Comparison of ENCODE assay signal across 11 cellular contexts in the genomic region with DNA sequence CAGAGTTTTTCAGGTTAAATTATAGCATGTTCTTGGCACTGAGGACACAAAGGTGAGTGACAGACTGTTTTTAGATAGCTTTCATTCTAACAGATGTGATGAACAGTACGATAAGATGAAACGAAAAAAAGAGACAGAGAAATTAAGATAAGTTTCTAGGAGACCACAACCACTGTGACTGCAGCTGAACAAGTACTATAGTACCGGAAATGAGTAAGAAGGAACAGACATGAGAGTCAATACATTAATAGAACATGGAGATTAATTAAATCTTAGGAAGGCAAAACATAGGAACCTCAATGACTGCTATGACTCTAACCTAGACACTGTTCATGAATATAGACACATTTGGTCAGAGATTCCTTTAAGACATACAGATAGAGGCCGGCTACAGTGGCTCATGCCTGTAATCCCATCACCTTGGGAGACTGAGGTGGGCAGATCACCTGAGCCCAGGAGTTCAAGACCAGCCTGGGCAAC. TPM values are rescaled to one million over a fixed set of nuclear protein-coding genes. Genes with fewer than 3 reads are reported as not detected.
DNase-seq lines count a peak whose midpoint lies in the region; ATAC-seq, FAIRE-seq and TF ChIP-seq lines count a peak whose summit lies in the region.
"Had no signal": no experiment of that assay in that cellular context is flagged by ENCODE, and none has a peak within 500 bp of the region (broad histone marks: within the 10 kb centered on the region; RNA-seq: fewer than 3 reads in every experiment).

No MANE protein-coding gene starts in this region.

- no peak overlapping the region for H3K23ac ChIP-seq in H9 (ENCODE audit: insufficient read length, low read depth, low read length)

- no peaks in the 10 kb centered on the region for H3K23me2 ChIP-seq in H9 (ENCODE audit: insufficient read length, low read depth, low read length, poor library complexity, severe bottlenecking)

- H2BK12ac ChIP-seq in H9 (ENCODE audit: insufficient read length, low read depth, low read length): no peak overlapping the region

- H3K27me3 Mint-ChIP-seq in CD8-positive, alpha-beta memory T cell: no peaks in the 10 kb centered on the region
- no peaks in the 10 kb centered on the region for H3K27me3 Mint-ChIP-seq in activated CD4-positive, alpha-beta memory T cell treated with anti-CD3 and anti-CD28 coated beads, Interleukin-2, amount 10 ng/mL, durations not matched to agents 7 days and 5 days
- no peaks in the 10 kb centered on the region for H3K27me3 Mint-ChIP-seq in H9 (ENCODE audit: low read depth)

- H4K91ac ChIP-seq in H9 (ENCODE audit: insufficient read length, low read depth, low read length): no peak overlapping the region

- DNase-seq in CD8-positive, alpha-beta memory T cell: peak in 2 of 5 donors; percentile 35 to 58
- DNase-seq in activated CD4-positive, alpha-beta memory T cell treated with anti-CD3 and anti-CD28 coated beads, Interleukin-2, amount 10 ng/mL, durations not matched to agents 7 days and 5 days: no peak
- DNase-seq in smooth muscle cell (lab: John Stamatoyannopoulos, UW; ENCODE audit: unreplicated experiment) (no peak), left ventricle myocardium inferior (no peak), HTR-8/SVneo (ENCODE audit: insufficient read length, low spot score) (no peak), H9 (no peak)
- DNase-seq: Caco-2; occipital lobe; stimulated activated naive CD4-positive, alpha-beta T cell treated with Interleukin-2 at 50 U/mL for 16 hours had no signal

- H3K9ac ChIP-seq in smooth muscle cell (ENCODE audit: low read depth) (no peak overlapping the region), H9 (ENCODE audit: extremely low read depth, insufficient read length, low read length) (no peak overlapping the region)

- TF ChIP-seq CTCF in smooth muscle cell (IDR thresholded peaks at IDR 0.05; ENCODE audit: borderline replicate concordance, insufficient read depth, poor library complexity, severe bottlenecking) (no peak), left ventricle myocardium inferior (IDR thresholded peaks at IDR 0.05; ENCODE audit: borderline replicate concordance) (no peak), H9 (conservative IDR thresholded peaks at IDR 0.05) (no peak)

- peak; percentile 93 for ATAC-seq in GM19351 (IDR thresholded peaks at IDR 0.05; ENCODE audit: unreplicated experiment)
- ATAC-seq in HG03064 (IDR thresholded peaks at IDR 0.05; ENCODE audit: low read depth, unreplicated experiment): peak; percentile 89

- H3K27ac Mint-ChIP-seq in CD8-positive, alpha-beta memory T cell: peak overlapping the region; percentile 7 to 95 (median 75)
- H3K27ac Mint-ChIP-seq in activated CD4-positive, alpha-beta memory T cell treated with anti-CD3 and anti-CD28 coated beads, Interleukin-2, amount 10 ng/mL, durations not matched to agents 7 days and 5 days: peak overlapping the region; percentile 87
- H3K27ac Mint-ChIP-seq in H9: 0 out of 7 replicates have a peak overlapping the region, but pooled peaks of 1 of the 3 experiments have one; percentile 6

- no peaks in the 10 kb centered on the region for H3K36me3 ChIP-seq in CD8-positive, alpha-beta memory T cell (ENCODE audit: insufficient read depth, low read length)
- no peaks in the 10 kb centered on the region for H3K36me3 ChIP-seq in smooth muscle cell (ENCODE audit: low read depth)
- H3K36me3 ChIP-seq in left ventricle myocardium inferior: no peaks in the 10 kb centered on the region

- no peak overlapping the region for H3K56ac ChIP-seq in H9 (ENCODE audit: insufficient read length, low read depth, low read length)

- peak overlapping the region in 6 of 7 donors; percentile 21 to 63 (median 42) for H3K4me3 Mint-ChIP-seq in CD8-positive, alpha-beta memory T cell
- peak overlapping the region; percentile 59 for H3K4me3 Mint-ChIP-seq in activated CD4-positive, alpha-beta memory T cell treated with anti-CD3 and anti-CD28 coated beads, Interleukin-2, amount 10 ng/mL, durations not matched to agents 7 days and 5 days
- H3K4me3 Mint-ChIP-seq in H9: no peak overlapping the region

- H4K5ac ChIP-seq in H9 (ENCODE audit: insufficient read length, low read depth, low read length): no peak overlapping the region

- intact Hi-C loops in left ventricle myocardium inferior (cut with micrococcal nuclease): no loop called here

- no peaks in the 10 kb centered on the region for H3K9me3 ChIP-seq in CD8-positive, alpha-beta memory T cell (ENCODE audit: low read length)
- no peaks in the 10 kb centered on the region for H3K9me3 ChIP-seq in smooth muscle cell (replicated peaks; ENCODE audit: low read depth)
- no peaks in the 10 kb centered on the region for H3K9me3 ChIP-seq in left ventricle myocardium inferior (replicated peaks)
- no peaks in the 10 kb centered on the region for H3K9me3 ChIP-seq in H9 (ENCODE audit: control insufficient read depth, low read depth, low read length)
- H3K9me3 ChIP-seq: Caco-2 had no signal

- peaks cover 18% of the 10 kb centered on the region for H3K79me2 ChIP-seq in smooth muscle cell (ENCODE audit: low read depth)
- H3K79me2 ChIP-seq in H9 (ENCODE audit: insufficient read depth, low read length): no peaks in the 10 kb centered on the region

- no peak overlapping the region for H3K14ac ChIP-seq in H9 (ENCODE audit: insufficient read depth, low read length)

- CTCF ChIA-PET in CD8-positive, alpha-beta memory T cell (lab: Charles Lee): no interaction called here
- CTCF ChIA-PET in activated CD4-positive, alpha-beta memory T cell treated with anti-CD3 and anti-CD28 coated beads, Interleukin-2, amount 10 ng/mL, durations not matched to agents 7 days and 5 days (lab: Charles Lee): interaction anchor here (1.0 to 1.3 kb wide), 3 partner anchors 12 to 169 kb away, joined by 4 to 5 read pairs (median 4); no protein-coding TSS in a partner anchor

- peaks cover 0 to 12% (median 7%) of the 10 kb centered on the region in 3 donors for H3K36me3 Mint-ChIP-seq in CD8-positive, alpha-beta memory T cell
- H3K36me3 Mint-ChIP-seq in activated CD4-positive, alpha-beta memory T cell treated with anti-CD3 and anti-CD28 coated beads, Interleukin-2, amount 10 ng/mL, durations not matched to agents 7 days and 5 days (ENCODE audit: low read depth): peaks cover 35% of the 10 kb centered on the region
- H3K36me3 Mint-ChIP-seq in H9 (ENCODE audit: insufficient read depth in 1 of 3, low read depth in 3 of 3): no peaks in the 10 kb centered on the region; a peak in 1 of 7 replicates

- H3K4me1 Mint-ChIP-seq in CD8-positive, alpha-beta memory T cell: peaks cover 39 to 54% (median 52%) of the 10 kb centered on the region in 3 donors
- H3K4me1 Mint-ChIP-seq in activated CD4-positive, alpha-beta memory T cell treated with anti-CD3 and anti-CD28 coated beads, Interleukin-2, amount 10 ng/mL, durations not matched to agents 7 days and 5 days: peaks cover 56% of the 10 kb centered on the region
- H3K4me1 Mint-ChIP-seq in H9: peaks cover 0 to 6% of the 10 kb centered on the region in 2 experiments; a peak in 1 of 4 replicates

- no peaks in the 10 kb centered on the region for H3K79me1 ChIP-seq in H9 (ENCODE audit: insufficient read depth, low read depth, low read length, poor library complexity, severe bottlenecking)

- no peak overlapping the region for H3K4me3 ChIP-seq in CD8-positive, alpha-beta memory T cell (ENCODE audit: low read length)
- H3K4me3 ChIP-seq in smooth muscle cell: no peak overlapping the region
- H3K4me3 ChIP-seq in left ventricle myocardium inferior: no peak overlapping the region

- H2AFZ ChIP-seq in smooth muscle cell (ENCODE audit: low read depth) (no peak overlapping the region), H9 (ENCODE audit: low read length) (no peak overlapping the region)

- H3T11ph ChIP-seq in H9 (ENCODE audit: low read length): no peak overlapping the region

- H2BK20ac ChIP-seq in H9 (ENCODE audit: low read depth, low read length, poor library complexity, severe bottlenecking): no peak overlapping the region

- H3K27ac ChIP-seq in CD8-positive, alpha-beta memory T cell (ENCODE audit: low read depth, low read length): no peak overlapping the region
- H3K27ac ChIP-seq in smooth muscle cell (ENCODE audit: low read depth) (no peak overlapping the region), left ventricle myocardium inferior (replicated peaks) (no peak overlapping the region), H9 (ENCODE audit: insufficient read length, low read depth, low read length) (no peak overlapping the region)

- no peaks in the 10 kb centered on the region for H3F3A ChIP-seq in smooth muscle cell (ENCODE audit: low read depth)

- H4K8ac ChIP-seq in H9 (replicated peaks; ENCODE audit: insufficient read length, low read depth, low read length): no peak overlapping the region

- H3K4me2 ChIP-seq in smooth muscle cell (no peak overlapping the region), H9 (ENCODE audit: insufficient read depth, insufficient read length, low read length) (no peak overlapping the region)

- WGBS in smooth muscle cell (ENCODE audit: low lambda C conversion rate): 92% methylated on average over 4 of the region's 4 CpGs
- WGBS in H9 (ENCODE audit: extremely low coverage, insufficient read length, low lambda C conversion rate): no CpG with 5 or more reads among the region's 4 CpGs

- FAIRE-seq in HTR-8/SVneo (lab: Jason Lieb, UNC): no peak

- no peaks in the 10 kb centered on the region for H3K27me3 ChIP-seq in CD8-positive, alpha-beta memory T cell (ENCODE audit: insufficient read depth, low read length, poor library complexity, severe bottlenecking)
- no peaks in the 10 kb centered on the region for H3K27me3 ChIP-seq in smooth muscle cell (ENCODE audit: low read depth)
- no peaks in the 10 kb centered on the region for H3K27me3 ChIP-seq in left ventricle myocardium inferior (ENCODE audit: low read depth)
- no peaks in the 10 kb centered on the region for H3K27me3 ChIP-seq in H9 (ENCODE audit: insufficient read depth, low read length)

- no peak overlapping the region for H3K18ac ChIP-seq in H9 (ENCODE audit: insufficient read length, low read depth, low read length)

- no peak overlapping the region for H2AK5ac ChIP-seq in H9 (ENCODE audit: insufficient read length, low read length)

- no peaks in the 10 kb centered on the region for H3K9me3 Mint-ChIP-seq in CD8-positive, alpha-beta memory T cell
- no peaks in the 10 kb centered on the region for H3K9me3 Mint-ChIP-seq in activated CD4-positive, alpha-beta memory T cell treated with anti-CD3 and anti-CD28 coated beads, Interleukin-2, amount 10 ng/mL, durations not matched to agents 7 days and 5 days
- no peaks in the 10 kb centered on the region for H3K9me3 Mint-ChIP-seq in H9

- H2BK5ac ChIP-seq in H9 (ENCODE audit: insufficient read length, low read length): no peak overlapping the region

- no peak overlapping the region for H2BK120ac ChIP-seq in H9 (ENCODE audit: low read depth, low read length, poor library complexity, severe bottlenecking)

- POLR2A ChIA-PET in CD8-positive, alpha-beta memory T cell (lab: Charles Lee): interaction anchor here (0.6 kb wide), 1 partner anchor 1275 kb away, joined by 3 read pairs; a partner anchor contains a TSS
- POLR2A ChIA-PET in activated CD4-positive, alpha-beta memory T cell treated with anti-CD3 and anti-CD28 coated beads, Interleukin-2, amount 10 ng/mL, durations not matched to agents 7 days and 5 days (lab: Charles Lee): interaction anchor here (0.7 to 1.5 kb wide), 7 partner anchors 10 to 169 kb away, joined by 3 to 7 read pairs (median 3); a partner anchor contains a TSS

- H3K4me1 ChIP-seq in CD8-positive, alpha-beta memory T cell (ENCODE audit: insufficient read depth, low read length): peaks cover 52% of the 10 kb centered on the region
- H3K4me1 ChIP-seq in smooth muscle cell (ENCODE audit: low read depth) (no peaks in the 10 kb centered on the region), left ventricle myocardium inferior (no peaks in the 10 kb centered on the region), H9 (ENCODE audit: insufficient read depth, low read length) (no peaks in the 10 kb centered on the region)
- H3K4me1 ChIP-seq: Caco-2 had no signal

- H4K20me1 ChIP-seq in smooth muscle cell (ENCODE audit: low read depth): peaks cover 61% of the 10 kb centered on the region
- H4K20me1 ChIP-seq in H9 (ENCODE audit: control insufficient read depth, insufficient read depth, insufficient read length): no peaks in the 10 kb centered on the region

- H3K4ac ChIP-seq in H9 (ENCODE audit: low read depth, low read length): no peak overlapping the region

- no peak overlapping the region for H2BK15ac ChIP-seq in H9 (ENCODE audit: low read depth, low read length)

RNA-seq across cellular contexts. Expression of a gene that starts 40.2 kb away (rescaled TPM):
- total RNA-seq in CD8-positive, alpha-beta memory T cell: 100 to 1,000 TPM; 145 to 147 TPM
- polyA plus RNA-seq in CD8-positive, alpha-beta memory T cell: 45.6 TPM
- 10 to 100 TPM; 90.3 to 91.6 TPM for total RNA-seq in activated CD4-positive, alpha-beta memory T cell treated with anti-CD3 and anti-CD28 coated beads, Interleukin-2, amount 10 ng/mL, durations not matched to agents 7 days and 5 days
- total RNA-seq in smooth muscle cell (84.8 and 136 TPM in 2 replicates), left ventricle myocardium inferior (87.1 TPM), H9 (2021) (104 and 110 TPM in 2 replicates)
- polyA plus RNA-seq in smooth muscle cell: 58.6 and 64.3 TPM in 2 replicates

Comparison
In these comparisons a context has a peak if more than half of its experiments do, and no peak if none do; other contexts are left out.
1. H3K4me3 Mint-ChIP-seq: peak in CD8-positive, alpha-beta memory T cell (6 of 7) and activated CD4-positive, alpha-beta memory T cell treated with anti-CD3 and anti-CD28 coated beads, Interleukin-2, amount 10 ng/mL, durations not matched to agents 7 days and 5 days (single experiment); none in H9 (0 of 2).